32 cellular contexts compared by ENCODE assay signal in the genomic region with DNA sequence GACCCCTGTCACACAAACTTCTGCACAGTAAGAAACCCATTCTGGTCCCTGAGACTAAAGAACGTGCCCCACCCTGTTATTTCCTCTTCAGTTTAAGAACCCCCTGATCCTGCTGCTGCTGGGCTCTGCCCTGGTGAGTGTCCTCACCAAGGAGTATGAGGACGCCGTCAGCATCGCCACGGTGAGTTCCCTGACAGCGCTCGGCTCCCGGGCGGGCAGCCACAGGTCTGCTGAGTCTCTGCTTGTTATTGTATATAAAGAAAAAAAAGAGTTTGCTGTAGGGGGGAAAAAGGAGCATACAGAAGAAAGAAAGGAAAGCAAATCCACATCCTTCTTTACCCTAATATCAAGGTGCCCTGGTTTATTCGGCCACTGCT. TPM values are rescaled to one million over a fixed set of nuclear protein-coding genes. Genes with fewer than 3 reads are reported as not detected.
"Had no signal": no experiment of that assay in that cellular context is flagged by ENCODE, and none has a peak within 500 bp of the region (broad histone marks: within the 10 kb centered on the region; RNA-seq: fewer than 3 reads in every experiment).

No MANE protein-coding gene starts in this region.

- H3K36me3 ChIP-seq: esophagus squamous epithelium, left ventricle myocardium inferior, pancreas, sigmoid colon, stomach, thyroid gland had no signal

- ATAC-seq: effector memory CD8-positive, alpha-beta T cell; naive thymus-derived CD8-positive, alpha-beta T cell; pancreas; right cardiac atrium; stimulated activated effector memory CD8-positive, alpha-beta T cell treated with anti-CD3 and anti-CD28 coated beads, Interleukin-12 subunit alpha, Interleukin-12 subunit beta, amount 100 ng/mL, for 72 hours had no signal

- H3K4me3 ChIP-seq: esophagus squamous epithelium, left ventricle myocardium inferior, lower lobe of right lung, pancreas, sigmoid colon, stomach, thyroid gland had no signal

- H3K4me3 Mint-ChIP-seq: effector memory CD8-positive, alpha-beta T cell; immature natural killer cell; naive thymus-derived CD8-positive, alpha-beta T cell; nephron progenitor cell; stimulated activated effector memory CD8-positive, alpha-beta T cell treated with anti-CD3 and anti-CD28 coated beads, Interleukin-12 subunit alpha, Interleukin-12 subunit beta, amount 100 ng/mL, for 72 hours had no signal

- H3K27ac Mint-ChIP-seq: effector memory CD8-positive, alpha-beta T cell; immature natural killer cell; progenitor cell of endocrine pancreas; stimulated activated effector memory CD8-positive, alpha-beta T cell treated with anti-CD3 and anti-CD28 coated beads, Interleukin-12 subunit alpha, Interleukin-12 subunit beta, amount 100 ng/mL, for 72 hours had no signal

- H3K4me1 ChIP-seq: left ventricle myocardium inferior, lower lobe of right lung, pancreas, sigmoid colon, stomach, thyroid gland had no signal

- H3K27ac ChIP-seq: esophagus squamous epithelium, left ventricle myocardium inferior, lower lobe of right lung, neutrophil, pancreas, sigmoid colon, stomach, thyroid gland had no signal

- H3K36me3 Mint-ChIP-seq: immature natural killer cell; naive thymus-derived CD8-positive, alpha-beta T cell; stimulated activated effector memory CD8-positive, alpha-beta T cell treated with anti-CD3 and anti-CD28 coated beads, Interleukin-12 subunit alpha, Interleukin-12 subunit beta, amount 100 ng/mL, for 72 hours had no signal

- DNase-seq: cortex of kidney; effector memory CD8-positive, alpha-beta T cell; erythroblast; esophagus squamous epithelium; foreskin melanocyte; glutamatergic neuron; hypothalamus; immature natural killer cell; islet precursor cell; kidney glomerular epithelial cell; left colon; left ventricle myocardium inferior; lower lobe of right lung; naive thymus-derived CD8-positive, alpha-beta T cell; nephron progenitor cell; right cardiac atrium; sigmoid colon; stimulated activated CD4-positive, alpha-beta T cell treated with anti-CD3 and anti-CD28 coated beads, Interleukin-2, amount 100 ng/mL, for 24 hours; stimulated activated CD4-positive, alpha-beta T cell treated with anti-CD3 and anti-CD28 coated beads, Interleukin-4, amount 100 ng/mL, for 24 hours; stimulated activated naive CD4-positive, alpha-beta T cell treated with Interleukin-2 at 50 U/mL for 16 hours; stomach; thyroid gland; trophoblast cell had no signal

- H3K4me1 Mint-ChIP-seq: immature natural killer cell; stimulated activated effector memory CD8-positive, alpha-beta T cell treated with anti-CD3 and anti-CD28 coated beads, Interleukin-12 subunit alpha, Interleukin-12 subunit beta, amount 100 ng/mL, for 72 hours had no signal

- H3K9me3 Mint-ChIP-seq: effector memory CD8-positive, alpha-beta T cell; immature natural killer cell; nephron progenitor cell; stimulated activated effector memory CD8-positive, alpha-beta T cell treated with anti-CD3 and anti-CD28 coated beads, Interleukin-12 subunit alpha, Interleukin-12 subunit beta, amount 100 ng/mL, for 72 hours had no signal

- H3K27me3 ChIP-seq: neutrophil, pancreas, thyroid gland had no signal

- H3K9me3 ChIP-seq: esophagus squamous epithelium, left ventricle myocardium inferior, lower lobe of right lung, neutrophil, pancreas, sigmoid colon, stomach, thyroid gland had no signal

RNA-seq across cellular contexts. Expression of a gene that starts 40.0 kb away (rescaled TPM):
- total RNA-seq: dermis microvascular lymphatic vessel endothelial cell; left ventricle myocardium inferior; myocyte; naive thymus-derived CD8-positive, alpha-beta T cell; renal cortical epithelial cell; right cardiac atrium; skeletal muscle tissue; subcutaneous adipose tissue had no signal
